16 cellular contexts compared by ENCODE assay signal in genomic region chr14:66405158-66405557, GRCh38.
DNase-seq lines count a peak whose midpoint lies in the region; ATAC-seq and TF ChIP-seq lines count a peak whose summit lies in the region.
"Had no signal": no experiment of that assay in that cellular context is flagged by ENCODE, and none has a peak within 500 bp of the region (broad histone marks: within the 10 kb centered on the region; RNA-seq: fewer than 3 reads in every experiment).

No MANE protein-coding gene starts in this region.

- peak; percentile 31 for DNase-seq in ELF-1 (ENCODE audit: low read depth, low spot score)
- peak; percentile 19 for DNase-seq in LHCN-M2 (ENCODE audit: low read depth)
- peak in 3 of 4 donors; percentile 8 to 38 (median 14) for DNase-seq in body of pancreas
- peak; percentile 78 for DNase-seq in mesendoderm
- no peak for DNase-seq in colonic mucosa
- DNase-seq in ecto neural progenitor cell (ENCODE audit: low spot score), result no peak
- no peak for DNase-seq in GM20000 (ENCODE audit: low spot score)
- DNase-seq: activated naive CD4-positive, alpha-beta T cell treated with anti-CD3 and anti-CD28 coated beads, Interleukin-2, amount 50 U/mL, for 16 hours; CD8-positive, alpha-beta memory T cell; left cardiac atrium; natural killer cell; NCI-H1105 treated with DMSO at 0.1 percent for 48 hours; NCI-H524; SHP77 had no signal

- H2BK15ac ChIP-seq in mesendoderm (replicated peaks; ENCODE audit: low read depth), result no peak overlapping the region

- H3K4me1 ChIP-seq in body of pancreas (peaks cover 3% of the 10 kb centered on the region), mesendoderm (ENCODE audit: control insufficient read depth, low read depth, low read length) (no peaks in the 10 kb centered on the region), colonic mucosa (no peaks in the 10 kb centered on the region)

- H3K9ac ChIP-seq in mesendoderm (ENCODE audit: low read length), result no peak overlapping the region
- H3K9ac ChIP-seq in colonic mucosa (ENCODE audit: low read depth in 2 of 2, low read length in 2 of 2), result no peak overlapping the region

- H3K9me3 ChIP-seq in body of pancreas (no peaks in the 10 kb centered on the region), colonic mucosa (no peaks in the 10 kb centered on the region)

- H2BK120ac ChIP-seq in mesendoderm (ENCODE audit: low read depth, low read length), result no peak overlapping the region

- TF ChIP-seq POLR2A in body of pancreas (IDR thresholded peaks at IDR 0.05), result no peak

- H3K27me3 ChIP-seq in body of pancreas, result no peaks in the 10 kb centered on the region
- H3K27me3 ChIP-seq in mesendoderm (ENCODE audit: insufficient read depth, low read length, poor library complexity), result no peaks in the 10 kb centered on the region
- no peaks in the 10 kb centered on the region for H3K27me3 ChIP-seq in colonic mucosa

- TF ChIP-seq CTCF in body of pancreas (IDR thresholded peaks at IDR 0.05) (no peak), colonic mucosa (IDR thresholded peaks at IDR 0.05) (no peak), GM20000 (IDR thresholded peaks at IDR 0.05; ENCODE audit: extremely low read depth, missing control alignments) (no peak)

- H2AK5ac ChIP-seq in mesendoderm (ENCODE audit: low read length), result no peak overlapping the region

- no peak overlapping the region for H3K4me3 ChIP-seq in body of pancreas
- H3K4me3 ChIP-seq in mesendoderm (ENCODE audit: low read length), result no peak overlapping the region
- H3K4me3 ChIP-seq in colonic mucosa, result no peak overlapping the region
- H3K4me3 ChIP-seq: smooth muscle cell had no signal

- H4K5ac ChIP-seq in mesendoderm (ENCODE audit: low read length), result no peak overlapping the region

- no peak for ATAC-seq in body of pancreas
- ATAC-seq: natural killer cell, WTC11 had no signal

- no peaks in the 10 kb centered on the region for H3K79me1 ChIP-seq in mesendoderm (ENCODE audit: low read length)

- no peak overlapping the region for H3K56ac ChIP-seq in mesendoderm (ENCODE audit: low read length)

- H3K27ac ChIP-seq in body of pancreas, result no peak overlapping the region
- H3K27ac ChIP-seq in mesendoderm (ENCODE audit: low read depth, low read length), result no peak overlapping the region
- no peak overlapping the region for H3K27ac ChIP-seq in colonic mucosa

- H3K4me2 ChIP-seq in mesendoderm (ENCODE audit: low read length), result no peak overlapping the region
- H3K4me2 ChIP-seq: smooth muscle cell had no signal

- no peak overlapping the region for H3K23ac ChIP-seq in mesendoderm (ENCODE audit: low read length)

- no peak overlapping the region for H2BK5ac ChIP-seq in mesendoderm (ENCODE audit: low read length)

- H3K4ac ChIP-seq in mesendoderm (ENCODE audit: low read depth, low read length), result no peak overlapping the region

- intact Hi-C loops in body of pancreas (cut with DNase I) (no loop called here), colonic mucosa (cut with DNase I) (no loop called here)

- no peaks in the 10 kb centered on the region for H3K36me3 ChIP-seq in body of pancreas (replicated peaks in 1 of 2; ENCODE audit: insufficient read depth in 1 of 2, low read depth in 2 of 2)
- no peaks in the 10 kb centered on the region for H3K36me3 ChIP-seq in mesendoderm (ENCODE audit: control insufficient read depth, insufficient read depth, low read length)
- H3K36me3 ChIP-seq in colonic mucosa, result no peaks in the 10 kb centered on the region

- no peaks in the 10 kb centered on the region for H3K79me2 ChIP-seq in mesendoderm (ENCODE audit: control insufficient read depth, insufficient read depth, low read length)

- WGBS in body of pancreas, 2 donors, result 38 to 73% methylated on average over 1 of the region's 1 CpG
- no CpG with 5 or more reads among the region's 1 CpG for WGBS in mesendoderm (ENCODE audit: extremely low coverage, insufficient coverage, low lambda C conversion rate)

- H4K8ac ChIP-seq in mesendoderm (ENCODE audit: low read depth, low read length), result no peak overlapping the region

- H3K18ac ChIP-seq in mesendoderm (ENCODE audit: low read length), result no peak overlapping the region

Comparison
In these comparisons a context has a peak if more than half of its experiments do, and no peak if none do; other contexts are left out.
1. DNase-seq: peak in ELF-1 (single experiment), LHCN-M2 (single experiment), body of pancreas (3 of 4) and mesendoderm (single experiment); none in colonic mucosa (single experiment), ecto neural progenitor cell (single experiment) and GM20000 (single experiment).